Comparison of ENCODE assay signal across 9 cellular contexts in the genomic region with DNA sequence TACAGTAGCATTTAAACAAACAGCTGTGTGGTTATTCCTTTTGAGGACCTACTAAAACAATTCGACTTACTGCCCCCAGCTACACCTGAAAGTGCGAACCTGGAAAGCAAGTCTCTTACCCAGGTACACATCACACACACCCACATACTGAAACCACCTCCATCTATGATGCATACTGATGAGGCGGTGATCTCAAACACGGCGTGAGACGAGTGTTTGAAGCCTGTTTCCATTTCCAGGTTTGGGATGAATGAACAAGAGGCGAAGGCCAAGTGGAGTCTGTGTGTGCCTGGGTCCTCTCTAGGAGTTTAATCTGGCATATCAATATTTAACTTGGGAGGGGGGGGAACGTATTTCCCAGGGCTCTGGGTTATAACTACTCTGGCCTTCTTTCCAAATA. TPM values are rescaled to one million over a fixed set of nuclear protein-coding genes. Genes with fewer than 3 reads are reported as not detected.
DNase-seq lines count a peak whose midpoint lies in the region; ATAC-seq, FAIRE-seq and TF ChIP-seq lines count a peak whose summit lies in the region.
"Had no signal": no experiment of that assay in that cellular context is flagged by ENCODE, and none has a peak within 500 bp of the region (broad histone marks: within the 10 kb centered on the region; RNA-seq: fewer than 3 reads in every experiment).

No MANE protein-coding gene starts in this region.

- H3K23ac ChIP-seq in mesendoderm (ENCODE audit: low read length): no peak overlapping the region

- BruUV-seq in GM12878 (replicated peaks; lab: Mats Ljungman, UMichigan): no TSS peak

- H3K4me1 ChIP-seq in CD8-positive, alpha-beta memory T cell (ENCODE audit: insufficient read depth, low read length): peaks cover 28% of the 10 kb centered on the region
- H3K4me1 ChIP-seq in KMS-11 (ENCODE audit: low read depth, poor library complexity, severe bottlenecking) (peaks cover 26% of the 10 kb centered on the region), GM12878 (ENCODE audit: control insufficient read depth, insufficient read depth, low read length) (peaks cover 22% of the 10 kb centered on the region), neutrophil (ENCODE audit: control insufficient read depth in 1 of 2, insufficient read depth in 1 of 2, low read depth in 1 of 2, low read length in 1 of 2) (peaks cover 55 to 67% of the 10 kb centered on the region in 2 experiments), mesendoderm (ENCODE audit: control insufficient read depth, low read depth, low read length) (no peaks in the 10 kb centered on the region)

- SMC1A ChIA-PET in GM12878 (lab: Charles Lee; ENCODE audit: uncharacterized antibody, unreplicated experiment): interaction anchor here (0.9 to 1.9 kb wide), 3 partner anchors 10 to 791 kb away, joined by 3 to 9 read pairs (median 3); no protein-coding TSS in a partner anchor

- no peak for TF ChIP-seq CTCF in KMS-11 (conservative IDR thresholded peaks at IDR 0.05; ENCODE audit: low read depth, low read length)
- TF ChIP-seq CTCF in GM12878 (IDR thresholded peaks at IDR 0.05 in 2 of 3, conservative IDR thresholded peaks at IDR 0.05 in 1 of 3; ENCODE audit: control insufficient read depth in 2 of 3, extremely low read depth in 1 of 3, insufficient read depth in 1 of 3, low read depth in 3 of 3, low read length in 3 of 3): no peak
- TF ChIP-seq CTCF in neutrophil (IDR thresholded peaks at IDR 0.05): no peak

- TF ChIP-seq EP300 in GM12878 (IDR thresholded peaks at IDR 0.05; ENCODE audit: borderline replicate concordance in 1 of 2, control insufficient read depth in 1 of 2, low read depth in 2 of 2, low read length in 2 of 2): no peak

- H4K20me1 ChIP-seq in KMS-11 (ENCODE audit: insufficient read depth) (no peaks in the 10 kb centered on the region), GM12878 (ENCODE audit: control insufficient read depth, insufficient read depth) (no peaks in the 10 kb centered on the region)

- no peaks in the 10 kb centered on the region for H3K9me3 ChIP-seq in CD8-positive, alpha-beta memory T cell (ENCODE audit: low read length)
- no peaks in the 10 kb centered on the region for H3K9me3 ChIP-seq in GM12878 (replicated peaks; ENCODE audit: control insufficient read depth, insufficient read depth, low read length)
- H3K9me3 ChIP-seq in neutrophil: no peaks in the 10 kb centered on the region

- H2BK15ac ChIP-seq in mesendoderm (replicated peaks; ENCODE audit: low read depth): no peak overlapping the region

- CTCF ChIA-PET in CD8-positive, alpha-beta memory T cell (lab: Charles Lee): no interaction called here
- CTCF ChIA-PET in GM12878 (lab: Yijun Ruan, JAX): interaction anchor here (2.7 to 3.5 kb wide), 2 partner anchors 45 to 91 kb away, joined by 13 read pairs; no protein-coding TSS in a partner anchor

- no peaks in the 10 kb centered on the region for H3K9me3 Mint-ChIP-seq in CD8-positive, alpha-beta memory T cell

- H3K36me3 ChIP-seq in CD8-positive, alpha-beta memory T cell (ENCODE audit: insufficient read depth, low read length): peaks cover 5% of the 10 kb centered on the region
- H3K36me3 ChIP-seq in KMS-11 (ENCODE audit: insufficient read depth) (no peaks in the 10 kb centered on the region), GM12878 (ENCODE audit: control insufficient read depth in 2 of 2, insufficient read depth in 2 of 2, low read length in 1 of 2) (no peaks in the 10 kb centered on the region; a peak in 1 of 4 replicates), neutrophil (no peaks in the 10 kb centered on the region), mesendoderm (ENCODE audit: control insufficient read depth, insufficient read depth, low read length) (no peaks in the 10 kb centered on the region)

- H3K27ac Mint-ChIP-seq in CD8-positive, alpha-beta memory T cell: peak overlapping the region; percentile 38 to 91 (median 76)

- POLR2A ChIA-PET in CD8-positive, alpha-beta memory T cell (lab: Charles Lee): interaction anchor here (1.9 kb wide), 1 partner anchor 11 kb away, joined by 17 read pairs; no protein-coding TSS in a partner anchor
- POLR2A ChIA-PET in GM12878 (lab: Charles Lee): interaction anchor here (1.9 kb wide), 1 partner anchor 10 kb away, joined by 17 read pairs; no protein-coding TSS in a partner anchor

- H2BK120ac ChIP-seq in mesendoderm (ENCODE audit: low read depth, low read length): no peak overlapping the region

- no peak overlapping the region for H2AFZ ChIP-seq in KMS-11 (ENCODE audit: low read depth)
- H2AFZ ChIP-seq in GM12878 (ENCODE audit: control insufficient read depth, low read depth, low read length): no peak overlapping the region

- peak overlapping the region; percentile 78 to 94 (median 83) for H3K4me3 Mint-ChIP-seq in CD8-positive, alpha-beta memory T cell

- no peaks in the 10 kb centered on the region for H3K27me3 ChIP-seq in CD8-positive, alpha-beta memory T cell (ENCODE audit: insufficient read depth, low read length, poor library complexity, severe bottlenecking)
- H3K27me3 ChIP-seq in KMS-11 (ENCODE audit: insufficient read depth, low read depth) (no peaks in the 10 kb centered on the region), GM12878 (replicated peaks in 1 of 2; ENCODE audit: control insufficient read depth in 2 of 2, insufficient read depth in 2 of 2, low read length in 1 of 2) (no peaks in the 10 kb centered on the region), neutrophil (no peaks in the 10 kb centered on the region), mesendoderm (ENCODE audit: insufficient read depth, low read length, poor library complexity) (no peaks in the 10 kb centered on the region)

- WGBS in GM12878 (ENCODE audit: insufficient coverage, insufficient replicate concordance, low lambda C conversion rate, missing lambda C conversion rate): 95% methylated on average over 8 of the region's 8 CpGs
- no CpG with 5 or more reads among the region's 8 CpGs for WGBS in mesendoderm (ENCODE audit: extremely low coverage, insufficient coverage, low lambda C conversion rate)

- no peak overlapping the region for H4K5ac ChIP-seq in mesendoderm (ENCODE audit: low read length)

- no peak overlapping the region for H2BK5ac ChIP-seq in mesendoderm (ENCODE audit: low read length)

- no peak for ATAC-seq in GM12878
- no peak for ATAC-seq in GM21576 (IDR thresholded peaks at IDR 0.05; ENCODE audit: unreplicated experiment)

- H3K79me1 ChIP-seq in mesendoderm (ENCODE audit: low read length): peaks cover 7% of the 10 kb centered on the region

- no peak overlapping the region for H3K4ac ChIP-seq in mesendoderm (ENCODE audit: low read depth, low read length)

- no peak overlapping the region for H2AK5ac ChIP-seq in mesendoderm (ENCODE audit: low read length)

- peaks cover 42 to 70% (median 65%) of the 10 kb centered on the region in 3 donors for H3K4me1 Mint-ChIP-seq in CD8-positive, alpha-beta memory T cell

- no peaks in the 10 kb centered on the region for H3K27me3 Mint-ChIP-seq in CD8-positive, alpha-beta memory T cell

- H3K4me2 ChIP-seq in KMS-11 (peak overlapping the region; percentile 60; the same call in 1 of the 2 replicates), GM12878 (ENCODE audit: control insufficient read depth, insufficient read depth) (peak overlapping the region; percentile 61), mesendoderm (ENCODE audit: low read length) (no peak overlapping the region)

- no peak overlapping the region for H3K4me3 ChIP-seq in CD8-positive, alpha-beta memory T cell (ENCODE audit: low read length)
- H3K4me3 ChIP-seq in KMS-11 (IDR thresholded peaks at IDR 0.05; ENCODE audit: insufficient read depth, low read depth, low read length) (no peak overlapping the region), GM12878 (peak overlapping the region; percentile 81), neutrophil (ENCODE audit: low read depth in 1 of 2, low read length in 1 of 2) (no peak overlapping the region), mesendoderm (ENCODE audit: low read length) (no peak overlapping the region)

- DNase-seq in CD8-positive, alpha-beta memory T cell: no peak
- no peak for DNase-seq in GM12878 (ENCODE audit: low read depth, low spot score)
- no peak for DNase-seq in mesendoderm
- DNase-seq in NCI-H2107 treated with DMSO at 0.1 percent for 48 hours (lab: John Stamatoyannopoulos, UW; ENCODE audit: unreplicated experiment): no peak
- DNase-seq: EL; stimulated activated CD4-positive, alpha-beta T cell treated with anti-CD3 and anti-CD28 coated beads, Interleukin-4, amount 100 ng/mL, for 1 hour had no signal

- no peak overlapping the region for H3K56ac ChIP-seq in mesendoderm (ENCODE audit: low read length)

- no peak overlapping the region for H3K18ac ChIP-seq in mesendoderm (ENCODE audit: low read length)

- no peak overlapping the region for H3K9ac ChIP-seq in KMS-11
- H3K9ac ChIP-seq in GM12878 (ENCODE audit: control insufficient read depth, insufficient read depth, low read length): no peak overlapping the region
- H3K9ac ChIP-seq in mesendoderm (ENCODE audit: low read length): no peak overlapping the region

- in situ Hi-C loops in GM12878 (cut with MboI): loop anchor here (25.0 kb wide), 1 partner anchor 466 kb away; no protein-coding TSS in a partner anchor

- no peak for FAIRE-seq in GM12878 (lab: Jason Lieb, UNC)

- intact Hi-C loops in GM12878 (cut with micrococcal nuclease; ENCODE audit: unreplicated experiment): loop anchor here (2.0 kb wide), 1 partner anchor 89 kb away; no protein-coding TSS in a partner anchor

- H3K79me2 ChIP-seq in KMS-11 (ENCODE audit: insufficient read depth, low read depth) (peaks cover 18% of the 10 kb centered on the region), GM12878 (ENCODE audit: control insufficient read depth, insufficient read depth, low read length) (peaks cover 18% of the 10 kb centered on the region), mesendoderm (ENCODE audit: control insufficient read depth, insufficient read depth, low read length) (peaks cover 6% of the 10 kb centered on the region)

- H4K8ac ChIP-seq in mesendoderm (ENCODE audit: low read depth, low read length): no peak overlapping the region

- TF ChIP-seq POLR2A in GM12878 (IDR thresholded peaks at IDR 0.05; ENCODE audit: low read depth, low read length): no peak

- RAD21 ChIA-PET in GM12878 (lab: Charles Lee; ENCODE audit: unreplicated experiment): interaction anchor here (1.1 to 1.9 kb wide), 2 partner anchors 31 to 92 kb away, joined by 3 to 9 read pairs; a partner anchor contains a TSS

- TF ChIP-seq RAD21 in GM12878 (IDR thresholded peaks at IDR 0.05; ENCODE audit: insufficient read depth, low read depth, low read length): no peak

- peaks cover 6 to 37% (median 10%) of the 10 kb centered on the region in 3 donors for H3K36me3 Mint-ChIP-seq in CD8-positive, alpha-beta memory T cell

- no peak overlapping the region for H3K27ac ChIP-seq in CD8-positive, alpha-beta memory T cell (ENCODE audit: low read depth, low read length)
- H3K27ac ChIP-seq in KMS-11 (no peak overlapping the region), GM12878 (ENCODE audit: control insufficient read depth, insufficient read depth) (no peak overlapping the region), neutrophil (peak overlapping the region; percentile 72), mesendoderm (ENCODE audit: low read depth, low read length) (no peak overlapping the region)

RNA-seq across cellular contexts. Expression of a gene that starts 1.6 kb away (rescaled TPM):
- 10 to 100 TPM; 32.3 to 33.5 TPM for total RNA-seq in CD8-positive, alpha-beta memory T cell
- 22.9 TPM for polyA plus RNA-seq in CD8-positive, alpha-beta memory T cell
- total RNA-seq in GM12878 (2013; cell fraction: nucleolus; rRNA removed): 24.6 and 27.0 TPM in 2 replicates
- total RNA-seq in GM12878 (2014; rRNA removed): 17.2 and 18.0 TPM in 2 replicates
- total RNA-seq in GM12878 (2014; rRNA removed; fragmentation: Illumina TruSeq; extraction: Trizol): 7.3 and 7.6 TPM in 2 replicates
- total RNA-seq in GM12878 (2021): 19.7 and 20.9 TPM in 2 replicates
- polyA plus RNA-seq in GM12878 (2011; ENCODE audit: low read depth): 7.1 TPM
- polyA plus RNA-seq in GM12878 (2011; rRNA removed): 5.5 and 8.7 TPM in 2 replicates
- 9.9 and 12.3 TPM in 2 replicates for polyA plus RNA-seq in GM12878 (2011; cell fraction: cytosol; rRNA removed)
- polyA plus RNA-seq in GM12878 (2011; cell fraction: nucleus; rRNA removed): 20.8 and 23.2 TPM in 2 replicates
- polyA plus RNA-seq in GM12878 (2012): 10.4 and 13.4 TPM in 2 replicates
- 18.1 and 19.4 TPM in 2 replicates for polyA plus RNA-seq in GM12878 (2014; fragmentation: Illumina TruSeq; extraction: Trizol)
- 1 to 10 TPM; 2.4 to 3.2 TPM for polyA plus RNA-seq in GM12878 (2014; fragmentation: Nextera tagmentation; extraction: Ambion mirVana)
- 12.5 and 14.1 TPM in 2 replicates for polyA plus RNA-seq in GM12878 (2014; rRNA removed)
- polyA plus RNA-seq in GM12878 (2016; fragmentation: Nextera tagmentation; extraction: Ambion mirVana): 10 to 100 TPM; 16.5 to 17.5 TPM
- polyA minus RNA-seq in GM12878 (2011; rRNA and poly(A)+ RNA removed): 10.8 and 12.3 TPM in 2 replicates
- polyA minus RNA-seq in GM12878 (2011; cell fraction: cytosol; rRNA and poly(A)+ RNA removed): 4.2 and 4.3 TPM in 2 replicates
- polyA minus RNA-seq in GM12878 (2011; cell fraction: nucleus; rRNA and poly(A)+ RNA removed): 14.5 and 25.3 TPM in 2 replicates
- polyA plus RNA-seq in mesendoderm (2013, experiment 1 of 2): 13.8 TPM
- 14.3 TPM for polyA plus RNA-seq in mesendoderm (2013, experiment 2 of 2)

RNA-seq across cellular contexts. Expression of a gene that starts 31.0 kb away (rescaled TPM):
- 10 to 100 TPM; 37.3 to 39.6 TPM for total RNA-seq in CD8-positive, alpha-beta memory T cell
- polyA plus RNA-seq in CD8-positive, alpha-beta memory T cell: 32.5 TPM
- 11.1 and 12.0 TPM in 2 replicates for total RNA-seq in GM12878 (2013; cell fraction: nucleolus; rRNA removed)
- total RNA-seq in GM12878 (2014; rRNA removed) (21.3 and 26.6 TPM in 2 replicates), GM12878 (2014; rRNA removed; fragmentation: Illumina TruSeq; extraction: Trizol) (23.5 and 24.7 TPM in 2 replicates), GM12878 (2021) (21.7 and 22.5 TPM in 2 replicates)
- 25.6 TPM for polyA plus RNA-seq in GM12878 (2011; ENCODE audit: low read depth)
- polyA plus RNA-seq in GM12878 (2011; rRNA removed) (39.9 and 58.5 TPM in 2 replicates), GM12878 (2014; fragmentation: Illumina TruSeq; extraction: Trizol) (36.6 and 40.7 TPM in 2 replicates), GM12878 (2014; fragmentation: Nextera tagmentation; extraction: Ambion mirVana) (10 to 100 TPM in 1 of 2 experiments, 1 to 10 TPM in 1; 8.3 to 15.9 TPM), GM12878 (2014; rRNA removed) (18.6 and 23.6 TPM in 2 replicates), GM12878 (2016; fragmentation: Nextera tagmentation; extraction: Ambion mirVana) (10 to 100 TPM; 47.6 to 54.0 TPM)
- polyA plus RNA-seq in GM12878 (2011; cell fraction: cytosol; rRNA removed): 23.2 and 27.7 TPM in 2 replicates
- polyA plus RNA-seq in GM12878 (2011; cell fraction: nucleus; rRNA removed): 12.5 and 12.6 TPM in 2 replicates
- 33.2 and 42.0 TPM in 2 replicates for polyA plus RNA-seq in GM12878 (2012)
- 14.6 and 17.8 TPM in 2 replicates for polyA minus RNA-seq in GM12878 (2011; rRNA and poly(A)+ RNA removed)
- 7.1 and 10.8 TPM in 2 replicates for polyA minus RNA-seq in GM12878 (2011; cell fraction: cytosol; rRNA and poly(A)+ RNA removed)
- polyA minus RNA-seq in GM12878 (2011; cell fraction: nucleus; rRNA and poly(A)+ RNA removed): 3.9 and 6.3 TPM in 2 replicates
- 12.0 TPM for polyA plus RNA-seq in mesendoderm (2013, experiment 1 of 2)
- 11.6 TPM for polyA plus RNA-seq in mesendoderm (2013, experiment 2 of 2)
